18 cellular contexts compared by ENCODE assay signal in genomic region chr11:134440851-134441645, GRCh38. TPM values are rescaled to one million over a fixed set of nuclear protein-coding genes. Genes with fewer than 3 reads are reported as not detected.
DNase-seq lines count a peak whose midpoint lies in the region; ATAC-seq and TF ChIP-seq lines count a peak whose summit lies in the region.
"Had no signal": no experiment of that assay in that cellular context is flagged by ENCODE, and none has a peak within 500 bp of the region (broad histone marks: within the 10 kb centered on the region; RNA-seq: fewer than 3 reads in every experiment).

No MANE protein-coding gene starts in this region.

- H3K27me3 Mint-ChIP-seq in T-helper 17 cell = peaks cover 28% of the 10 kb centered on the region
- H3K27me3 Mint-ChIP-seq in natural killer cell treated with Interleukin-12 subunit alpha and Interleukin-12 subunit beta and Interleukin-15 and Interleukin-18, amount 100 ng/mL, for 72 hours = no peaks in the 10 kb centered on the region

- H3K27ac Mint-ChIP-seq in T-helper 17 cell = peak overlapping the region; percentile 60
- no peak overlapping the region for H3K27ac Mint-ChIP-seq in natural killer cell treated with Interleukin-12 subunit alpha and Interleukin-12 subunit beta and Interleukin-15 and Interleukin-18, amount 100 ng/mL, for 72 hours
- H3K27ac Mint-ChIP-seq: H9 had no signal

- peak overlapping the region; percentile 48 for H3K27ac ChIP-seq in neural cell (ENCODE audit: low read length)
- H3K27ac ChIP-seq: 22Rv1, BLaER1, GM23248 had no signal

- no peak overlapping the region for H3K4me2 ChIP-seq in neural cell (ENCODE audit: low read length)
- H3K4me2 ChIP-seq: BLaER1 had no signal

- H3K9me3 ChIP-seq in T-helper 17 cell (ENCODE audit: control insufficient read depth, low read length, poor library complexity, severe bottlenecking) (no peaks in the 10 kb centered on the region), neural cell (ENCODE audit: low read length) (no peaks in the 10 kb centered on the region)
- H3K9me3 ChIP-seq: Caco-2 had no signal

- no peaks in the 10 kb centered on the region for H3K79me2 ChIP-seq in neural cell (replicated peaks; ENCODE audit: insufficient read depth, low read length)

- H3K4me1 Mint-ChIP-seq in T-helper 17 cell = peaks cover 2% of the 10 kb centered on the region
- peaks cover 9 to 17% of the 10 kb centered on the region in 2 donors for H3K4me1 Mint-ChIP-seq in natural killer cell treated with Interleukin-12 subunit alpha and Interleukin-12 subunit beta and Interleukin-15 and Interleukin-18, amount 100 ng/mL, for 72 hours (ENCODE audit: low read depth in 2 of 2)
- H3K4me1 Mint-ChIP-seq: CD8-positive, alpha-beta memory T cell had no signal

- H3F3A ChIP-seq in neural cell (ENCODE audit: insufficient read depth, low read length, poor library complexity, severe bottlenecking) = no peaks in the 10 kb centered on the region

- H3K36me3 Mint-ChIP-seq in T-helper 17 cell (ENCODE audit: low read depth) = peaks cover 7% of the 10 kb centered on the region
- H3K36me3 Mint-ChIP-seq in natural killer cell treated with Interleukin-12 subunit alpha and Interleukin-12 subunit beta and Interleukin-15 and Interleukin-18, amount 100 ng/mL, for 72 hours = peaks cover 5% of the 10 kb centered on the region
- H3K36me3 Mint-ChIP-seq: CD8-positive, alpha-beta memory T cell had no signal

- H3K27me3 ChIP-seq in neural cell (ENCODE audit: insufficient read depth, low read depth, low read length) = no peaks in the 10 kb centered on the region
- H3K27me3 ChIP-seq: BLaER1 had no signal

- no peaks in the 10 kb centered on the region for H4K20me1 ChIP-seq in neural cell (ENCODE audit: insufficient read depth)
- H4K20me1 ChIP-seq: BLaER1 had no signal

- H3K9me2 ChIP-seq in neural cell (ENCODE audit: insufficient read depth, low read length) = no peaks in the 10 kb centered on the region

- TF ChIP-seq EP300 in neural cell (conservative IDR thresholded peaks at IDR 0.05; ENCODE audit: poor library complexity, severe bottlenecking) = peak; percentile 34

- peaks cover 6% of the 10 kb centered on the region for H3K9me3 Mint-ChIP-seq in natural killer cell treated with Interleukin-12 subunit alpha and Interleukin-12 subunit beta and Interleukin-15 and Interleukin-18, amount 100 ng/mL, for 72 hours

- no peaks in the 10 kb centered on the region for H3K36me3 ChIP-seq in neural cell (ENCODE audit: insufficient read depth, low read length)
- H3K36me3 ChIP-seq: BLaER1 had no signal

- no peak overlapping the region for H3K4me3 Mint-ChIP-seq in T-helper 17 cell
- H3K4me3 Mint-ChIP-seq in natural killer cell treated with Interleukin-12 subunit alpha and Interleukin-12 subunit beta and Interleukin-15 and Interleukin-18, amount 100 ng/mL, for 72 hours = no peak overlapping the region
- H3K4me3 Mint-ChIP-seq: CD8-positive, alpha-beta memory T cell; H9 had no signal

- H2AFZ ChIP-seq in neural cell (ENCODE audit: low read depth, low read length) = no peak overlapping the region
- H2AFZ ChIP-seq: GM23248 had no signal

- no peak for TF ChIP-seq RAD21 in neural cell (conservative IDR thresholded peaks at IDR 0.05)

- ATAC-seq in T-helper 17 cell (no peak), GM18909 (IDR thresholded peaks at IDR 0.05; ENCODE audit: poor library complexity, unreplicated experiment) (no peak)
- ATAC-seq in natural killer cell treated with Interleukin-12 subunit alpha and Interleukin-12 subunit beta and Interleukin-15 and Interleukin-18, amount 100 ng/mL, for 72 hours = no peak
- ATAC-seq: GM12878 had no signal

- peak overlapping the region; percentile 31 for H3K9ac ChIP-seq in neural cell (ENCODE audit: low read length)
- H3K9ac ChIP-seq: BLaER1, GM23248 had no signal

- DNase-seq in DMS 273 (lab: John Stamatoyannopoulos, UW; ENCODE audit: unreplicated experiment) (peak; percentile 10), DMS 273 treated with DMSO at 0.1 percent for 48 hours (lab: John Stamatoyannopoulos, UW) (no peak), T-helper 17 cell (no peak), retina (peak; percentile 52), NCI-H226 (no peak)
- no peak for DNase-seq in natural killer cell treated with Interleukin-12 subunit alpha and Interleukin-12 subunit beta and Interleukin-15 and Interleukin-18, amount 100 ng/mL, for 72 hours (ENCODE audit: low spot score)
- DNase-seq: AML-193; Caco-2; CD8-positive, alpha-beta memory T cell; DMS79; GM23248; H9 had no signal

- H3K4me3 ChIP-seq in neural cell (ENCODE audit: low read length) = peak overlapping the region; percentile 5
- H3K4me3 ChIP-seq: BLaER1, GM12878, GM23248 had no signal

- TF ChIP-seq CTCF in neural cell (IDR thresholded peaks at IDR 0.05; ENCODE audit: poor library complexity, severe bottlenecking) = no peak

TF ChIP-seq in neural cell, 6 proteins besides CTCF, POLR2A, EP300 and RAD21:
- no peak for TF ChIP-seq REST (IDR thresholded peaks at IDR 0.05; ENCODE audit: borderline replicate concordance)
- TF ChIP-seq SMC3 (conservative IDR thresholded peaks at IDR 0.05; ENCODE audit: poor library complexity) = peak; percentile 19

RNA-seq across cellular contexts. Expression of gene B3GAT1, which starts 29.0 kb away (rescaled TPM):
- under 1 TPM; 0.17 to 0.18 TPM for total RNA-seq in T-helper 17 cell
- 28.2 and 34.5 TPM in 2 replicates for polyA plus RNA-seq in neural cell
- 50.4 and 52.2 TPM in 2 replicates for polyA minus RNA-seq in neural cell
- total RNA-seq in natural killer cell treated with Interleukin-12 subunit alpha and Interleukin-12 subunit beta and Interleukin-15 and Interleukin-18, amount 100 ng/mL, for 72 hours = 10 to 100 TPM in 1 of 2 donors, 1 to 10 TPM in 1; 5.4 to 10.2 TPM
- total RNA-seq: G401, GM23248 had no signal
- polyA plus RNA-seq: GM12878, GM23248 had no signal

Comparison
In these comparisons a context has a peak if more than half of its experiments do, and no peak if none do; other contexts are left out.
1. DNase-seq: peak in DMS 273 (single experiment) and retina (single experiment); none in DMS 273 treated with DMSO at 0.1 percent for 48 hours (single experiment), T-helper 17 cell (0 of 3), natural killer cell treated with Interleukin-12 subunit alpha and Interleukin-12 subunit beta and Interleukin-15 and Interleukin-18, amount 100 ng/mL, for 72 hours (single experiment) and NCI-H226 (single experiment).
2. RNA of gene B3GAT1, which starts 29.0 kb away (total RNA-seq): 5.4 to 10.2 TPM in natural killer cell treated with Interleukin-12 subunit alpha and Interleukin-12 subunit beta and Interleukin-15 and Interleukin-18, amount 100 ng/mL, for 72 hours; 0.17 to 0.18 TPM in T-helper 17 cell; every median in the first group is over 4 times any median in the second.